In the genomic region with DNA sequence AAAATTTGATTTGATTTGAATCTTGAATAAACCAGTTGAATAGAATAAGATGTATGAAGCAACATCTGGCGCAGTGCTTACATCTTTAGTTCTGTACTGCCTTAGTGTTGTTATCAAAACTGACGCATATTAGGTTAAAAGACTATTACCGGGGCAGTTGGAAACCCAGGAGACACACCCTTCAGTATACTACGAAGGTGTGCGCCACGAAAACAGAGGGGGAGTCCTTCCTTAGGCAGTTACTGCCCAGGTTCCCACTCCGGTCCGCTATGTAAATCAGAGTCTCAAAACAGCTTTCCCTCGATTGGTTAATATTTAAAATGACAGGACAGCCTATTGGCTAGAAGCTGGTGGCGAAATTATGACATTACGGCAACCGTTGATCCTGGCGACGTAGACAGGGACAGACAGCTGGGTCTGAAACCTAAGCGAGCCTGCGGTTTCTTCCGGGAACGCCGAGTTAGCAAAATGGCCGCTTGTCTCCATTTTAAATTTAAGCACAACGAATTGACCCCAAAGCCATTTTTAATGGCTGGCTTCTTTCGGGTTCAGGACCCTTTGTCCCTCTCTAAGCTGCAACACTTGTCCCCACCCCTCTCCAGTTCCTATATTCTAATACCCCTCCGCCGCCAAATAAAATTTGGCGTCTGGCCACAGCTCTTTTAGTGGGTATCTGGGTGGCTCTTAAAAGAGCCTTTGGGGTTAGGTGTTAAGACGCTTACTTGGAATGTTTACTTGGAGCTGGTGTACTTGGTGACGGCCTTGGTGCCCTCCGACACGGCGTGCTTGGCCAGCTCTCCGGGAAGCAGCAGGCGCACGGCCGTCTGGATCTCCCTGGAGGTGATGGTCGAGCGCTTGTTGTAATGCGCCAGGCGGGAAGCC, we compare ENCODE assay signal across 8 cellular contexts. TPM values are rescaled to one million over a fixed set of nuclear protein-coding genes. Genes with fewer than 3 reads are reported as not detected.
A peak's percentile ranks its signal among the peaks of the same experiment; 100 is the strongest.
DNase-seq lines count a peak whose midpoint lies in the region; ATAC-seq, FAIRE-seq and TF ChIP-seq lines count a peak whose summit lies in the region.

No MANE protein-coding gene starts in this region.

- intact Hi-C loops in kidney (cut with DNase I): no loop called here

- H3K9me3 ChIP-seq in kidney (ENCODE audit: control insufficient read depth in 1 of 2, low read length in 2 of 2): no peaks in the 10 kb centered on the region

- H3K36me3 ChIP-seq in kidney (ENCODE audit: control insufficient read depth in 1 of 2, insufficient read depth in 2 of 2, low read length in 2 of 2): no peaks in the 10 kb centered on the region

- peak overlapping the region; percentile 96 to 100 for H3K4me3 ChIP-seq in kidney (ENCODE audit: low read length in 2 of 2)

- peak overlapping the region; percentile 20 to 88 for H3K9ac ChIP-seq in kidney (ENCODE audit: low read length in 2 of 2)

- H3K27ac Mint-ChIP-seq in chondrocyte (ENCODE audit: unreplicated experiment): peak overlapping the region; percentile 100

- no peaks in the 10 kb centered on the region for H3K36me3 Mint-ChIP-seq in chondrocyte (ENCODE audit: low read depth)

- peak; percentile 95 for TF ChIP-seq POLR2A in GM19099 (IDR thresholded peaks at IDR 0.05; ENCODE audit: extremely low read depth, insufficient read length, low read depth)

- H3K4me1 ChIP-seq in kidney (ENCODE audit: control insufficient read depth in 1 of 2, insufficient read depth in 1 of 2, low read depth in 1 of 2, low read length in 2 of 2): peaks cover 5 to 7% of the 10 kb centered on the region in 2 donors

- DNase-seq in AML-193 (lab: John Stamatoyannopoulos, UW): peak; percentile 98 to 99
- peak; percentile 97 for DNase-seq in NCI-H510A (lab: John Stamatoyannopoulos, UW)
- DNase-seq in activated CD4-positive, alpha-beta T cell treated with anti-CD3 and anti-CD28 coated beads for 24 hours (ENCODE audit: low read depth in 2 of 2): peak; percentile 83 to 89
- DNase-seq in chondrocyte (ENCODE audit: low spot score): no peak
- DNase-seq in kidney: peak; percentile 96
- DNase-seq in stimulated activated CD4-positive, alpha-beta T cell treated with anti-CD3 and anti-CD28 coated beads, Interleukin-15, amount 100 ng/mL, for 1 hour (ENCODE audit: low read depth in 1 of 2, low spot score in 1 of 2): peak; percentile 63 to 80

- peak; percentile 53 for ATAC-seq in HG03432 (IDR thresholded peaks at IDR 0.05; ENCODE audit: unreplicated experiment)

- FAIRE-seq in kidney (lab: Jason Lieb, UNC): peak; percentile 89

- H3K4me3 Mint-ChIP-seq in chondrocyte (ENCODE audit: unreplicated experiment): peak overlapping the region; percentile 96

- no peak for TF ChIP-seq CTCF in chondrocyte (IDR thresholded peaks at IDR 0.05)
- TF ChIP-seq CTCF in kidney (IDR thresholded peaks at IDR 0.05; ENCODE audit: borderline replicate concordance, extremely low read depth, insufficient read depth): no peak

- H3K4me1 Mint-ChIP-seq in chondrocyte (ENCODE audit: low read depth): peaks cover 35% of the 10 kb centered on the region

- no peaks in the 10 kb centered on the region for H3K9me3 Mint-ChIP-seq in chondrocyte (ENCODE audit: low read depth)

- H3K27ac ChIP-seq in kidney (ENCODE audit: low read depth in 2 of 2, low read length in 2 of 2): peak overlapping the region; percentile 93 to 96

- no peaks in the 10 kb centered on the region for H3K27me3 Mint-ChIP-seq in chondrocyte (ENCODE audit: low read depth)

RNA-seq across cellular contexts. Expression of a gene that starts 35.8 kb away (rescaled TPM):
- 6.1 to 7.5 TPM (median 6.4 TPM) in 3 replicates for total RNA-seq in chondrocyte
- 10.6 TPM for total RNA-seq in kidney
- 6.3 TPM for polyA plus RNA-seq in kidney (ENCODE audit: insufficient read depth, low read depth, low replicate concordance)
